32 cellular contexts compared by ENCODE assay signal in the genomic region with DNA sequence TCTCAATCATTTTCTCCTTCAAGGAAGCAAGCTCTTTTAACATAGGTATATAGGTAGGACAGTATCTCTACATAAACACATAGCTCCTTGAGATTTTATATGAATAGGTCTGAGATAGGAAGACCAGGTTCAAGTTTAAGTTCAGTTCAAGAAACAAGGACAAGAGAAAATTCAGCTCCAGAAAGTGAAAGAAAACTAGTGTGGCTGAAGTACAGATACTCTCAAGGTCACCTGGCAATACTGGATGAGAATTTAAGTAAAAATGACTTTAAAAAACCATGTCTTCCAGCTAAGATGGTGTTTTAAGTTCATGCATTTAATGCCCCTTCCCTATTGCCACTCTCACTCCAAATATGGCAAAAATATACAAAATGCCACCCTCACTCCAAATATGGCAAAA.
"Had no signal": no experiment of that assay in that cellular context is flagged by ENCODE, and none has a peak within 500 bp of the region (broad histone marks: within the 10 kb centered on the region; RNA-seq: fewer than 3 reads in every experiment).

No MANE protein-coding gene starts in this region.

- H3K4me1 ChIP-seq: adrenal gland, breast epithelium had no signal

- H3K9ac ChIP-seq: KMS-11 had no signal

- ATAC-seq: activated naive CD4-positive, alpha-beta T cell treated with anti-CD3 and anti-CD28 coated beads, Interleukin-2, amount 50 U/mL, for 72 hours; activated T-cell treated with anti-CD3 and anti-CD28 coated beads, Interleukin-2, amount 50 U/mL, for 4 hours; body of pancreas; Right ventricle myocardium inferior had no signal

- H3K27me3 Mint-ChIP-seq: activated B cell treated with CpG ODN at 0.5 μM for 24 hours; activated CD4-positive, alpha-beta memory T cell treated with anti-CD3 and anti-CD28 coated beads for 36 hours had no signal

- H2AFZ ChIP-seq: PC-9 had no signal

- H3K4me2 ChIP-seq: KMS-11, PC-9 had no signal

- H3K9me3 Mint-ChIP-seq: activated B cell treated with CpG ODN at 0.5 μM for 24 hours; activated CD4-positive, alpha-beta memory T cell treated with anti-CD3 and anti-CD28 coated beads for 36 hours; activated naive CD4-positive, alpha-beta T cell treated with anti-CD3 and anti-CD28 coated beads for 36 hours; activated naive CD4-positive, alpha-beta T cell treated with anti-CD3 and anti-CD28 coated beads, Interleukin-2, amount 50 U/mL, for 72 hours; activated T-cell treated with anti-CD3 and anti-CD28 coated beads, Interleukin-2, amount 50 U/mL, for 4 hours; activated T-helper 1 cell treated with anti-CD3 and anti-CD28 coated beads, Interleukin-12 subunit alpha, Interleukin-12 subunit beta, Interleukin-2, Interleukin-4 antibody, amounts not matched to agents 30 ng/mL and 10 ng/mL and 1 ng/mL, durations not matched to agents 14 hours and 24 hours and 36 hours had no signal

- H3K9me3 ChIP-seq: adrenal gland, body of pancreas, breast epithelium had no signal

- H3K4me3 ChIP-seq: adrenal gland, body of pancreas, breast epithelium, PC-9 had no signal

- DNase-seq: activated B cell treated with CpG ODN at 0.5 μM for 24 hours; activated CD4-positive, alpha-beta memory T cell treated with anti-CD3 and anti-CD28 coated beads for 36 hours; activated CD4-positive, alpha-beta T cell treated with anti-CD3 and anti-CD28 coated beads for 4 hours; activated CD4-positive, alpha-beta T cell treated with anti-CD3 and anti-CD28 coated beads, Interleukin-2, amount 50 U/mL, for 1 hour; activated CD4-positive, CD25-positive, alpha-beta regulatory T cell treated with anti-CD3 and anti-CD28 coated beads, Interleukin-2, amount 50 U/mL, for 72 hours; activated gamma-delta T cell treated with Interleukin-2 at 50 U/mL for 16 hours; activated naive CD4-positive, alpha-beta T cell treated with anti-CD3 and anti-CD28 coated beads for 36 hours; activated T-cell treated with anti-CD3 and anti-CD28 coated beads for 4 hours; activated T-cell treated with anti-CD3 and anti-CD28 coated beads, Interleukin-2, amount 50 U/mL, for 4 hours; adrenal gland; body of pancreas; NCI-H1105; NCI-H1417 treated with DMSO at 0.1 percent for 48 hours; NCI-H187 treated with DMSO at 0.1 percent for 48 hours; NCI-H2081; NCI-H226; NCI-H446 treated with DMSO at 0.1 percent for 48 hours; NCI-H524; NK-92 treated with Interleukin-12 subunit alpha and Interleukin-12 subunit beta, amount 100 ng/mL, for 24 hours; PC-9; SIG-M5; SW 1271; T-helper 1 cell; T-helper 2 cell; T-helper 9 cell had no signal

- H3K27me3 ChIP-seq: adrenal gland, body of pancreas, breast epithelium had no signal

- H3K27ac Mint-ChIP-seq: activated B cell treated with CpG ODN at 0.5 μM for 24 hours; activated CD4-positive, alpha-beta memory T cell treated with anti-CD3 and anti-CD28 coated beads for 36 hours; activated naive CD4-positive, alpha-beta T cell treated with anti-CD3 and anti-CD28 coated beads for 36 hours; activated naive CD4-positive, alpha-beta T cell treated with anti-CD3 and anti-CD28 coated beads, Interleukin-2, amount 50 U/mL, for 72 hours; activated T-helper 1 cell treated with anti-CD3 and anti-CD28 coated beads, Interleukin-12 subunit alpha, Interleukin-12 subunit beta, Interleukin-2, Interleukin-4 antibody, amounts not matched to agents 30 ng/mL and 10 ng/mL and 1 ng/mL, durations not matched to agents 14 hours and 24 hours and 36 hours had no signal

- H3K4me3 Mint-ChIP-seq: activated B cell treated with CpG ODN at 0.5 μM for 24 hours; activated CD4-positive, alpha-beta memory T cell treated with anti-CD3 and anti-CD28 coated beads for 36 hours; activated naive CD4-positive, alpha-beta T cell treated with anti-CD3 and anti-CD28 coated beads for 36 hours; activated T-cell treated with anti-CD3 and anti-CD28 coated beads, Interleukin-2, amount 50 U/mL, for 4 hours; activated T-helper 1 cell treated with anti-CD3 and anti-CD28 coated beads, Interleukin-12 subunit alpha, Interleukin-12 subunit beta, Interleukin-2, Interleukin-4 antibody, amounts not matched to agents 30 ng/mL and 10 ng/mL and 1 ng/mL, durations not matched to agents 14 hours and 24 hours and 36 hours had no signal

- H3K27ac ChIP-seq: adrenal gland, body of pancreas, breast epithelium, KMS-11, PC-9, RWPE1, VCaP had no signal

- H3K36me3 ChIP-seq: adrenal gland, breast epithelium had no signal
